Comparison of ENCODE assay signal across 11 cellular contexts in genomic region chr7:123208793-123209192, GRCh38. TPM values are rescaled to one million over a fixed set of nuclear protein-coding genes. Genes with fewer than 3 reads are reported as not detected.
DNase-seq lines count a peak whose midpoint lies in the region; ATAC-seq and TF ChIP-seq lines count a peak whose summit lies in the region.
"Had no signal": no experiment of that assay in that cellular context is flagged by ENCODE, and none has a peak within 500 bp of the region (broad histone marks: within the 10 kb centered on the region; RNA-seq: fewer than 3 reads in every experiment).

No MANE protein-coding gene starts in this region.

- no peaks in the 10 kb centered on the region for H3K4me1 ChIP-seq in colonic mucosa

- H3K9me3 ChIP-seq in colonic mucosa, result no peaks in the 10 kb centered on the region

- intact Hi-C loops in colonic mucosa (cut with DNase I), result loop anchor here (5.0 kb wide), 1 partner anchor 159 kb away; no protein-coding TSS in a partner anchor

- TF ChIP-seq CTCF in colonic mucosa (IDR thresholded peaks at IDR 0.05), result peak; percentile 19

- H3K27ac ChIP-seq in colonic mucosa, result no peak overlapping the region
- H3K27ac ChIP-seq: skin epidermis had no signal

- H3K4me3 ChIP-seq in colonic mucosa, result no peak overlapping the region
- H3K4me3 ChIP-seq: skin epidermis had no signal

- H3K9ac ChIP-seq in colonic mucosa (ENCODE audit: low read depth in 2 of 2, low read length in 2 of 2), result no peak overlapping the region

- DNase-seq in DMS 273 (lab: John Stamatoyannopoulos, UW; ENCODE audit: unreplicated experiment) (peak; percentile 29), DMS 273 treated with DMSO at 0.1 percent for 48 hours (lab: John Stamatoyannopoulos, UW) (no peak), NAMALWA (ENCODE audit: low spot score) (peak; percentile 25), colonic mucosa (no peak), pons (ENCODE audit: low spot score) (peak; percentile 25), kidney tubule cell (ENCODE audit: low spot score) (no peak), GF-D8 (lab: John Stamatoyannopoulos, UW) (no peak)
- DNase-seq: RPMI8226; stimulated activated naive CD8-positive, alpha-beta T cell treated with anti-CD3 and anti-CD28 coated beads, Interleukin-15, amount 100 ng/mL, for 72 hours had no signal

- ATAC-seq in GM18870 (IDR thresholded peaks at IDR 0.05; ENCODE audit: unreplicated experiment), result no peak
- ATAC-seq: stimulated activated naive CD8-positive, alpha-beta T cell treated with anti-CD3 and anti-CD28 coated beads, Interleukin-15, amount 100 ng/mL, for 72 hours had no signal

- H3K36me3 ChIP-seq in colonic mucosa, result no peaks in the 10 kb centered on the region

- no peaks in the 10 kb centered on the region for H3K27me3 ChIP-seq in colonic mucosa

RNA-seq across cellular contexts. Expression of gene SLC13A1, which starts 9.0 kb away (rescaled TPM):
- under 1 TPM; 0.32 to 0.40 TPM for total RNA-seq in colonic mucosa

Comparison
In these comparisons a context has a peak if more than half of its experiments do, and no peak if none do; other contexts are left out.
1. DNase-seq: peak in DMS 273 (single experiment), NAMALWA (single experiment) and pons (single experiment); none in DMS 273 treated with DMSO at 0.1 percent for 48 hours (single experiment), colonic mucosa (single experiment), kidney tubule cell (single experiment) and GF-D8 (single experiment).